27 cellular contexts compared by ENCODE assay signal in genomic region chr5:92874790-92875189, GRCh38.
A peak's percentile ranks its signal among the peaks of the same experiment; 100 is the strongest.
DNase-seq lines count a peak whose midpoint lies in the region; ATAC-seq, FAIRE-seq and TF ChIP-seq lines count a peak whose summit lies in the region.
"Had no signal": no experiment of that assay in that cellular context is flagged by ENCODE, and none has a peak within 500 bp of the region (broad histone marks: within the 10 kb centered on the region; RNA-seq: fewer than 3 reads in every experiment).

No MANE protein-coding gene starts in this region.

- no peaks in the 10 kb centered on the region for H3K9me2 ChIP-seq in HCT116 (ENCODE audit: insufficient read depth)

- intact Hi-C loops in HCT116 (cut with micrococcal nuclease) = no loop called here

- no peaks in the 10 kb centered on the region for H3K36me3 ChIP-seq in HCT116 (ENCODE audit: control insufficient read depth in 1 of 2, insufficient read depth in 2 of 2, low read length in 2 of 2)
- H3K36me3 ChIP-seq: BE2C; BLaER1 treated with 17β-estradiol and CSF1 and Interleukin-3, amounts not matched to agents 10 nM and 100 nM had no signal

- no peak overlapping the region for H3K9ac ChIP-seq in HCT116 (ENCODE audit: low read length)
- H3K9ac ChIP-seq: BLaER1 treated with 17β-estradiol and CSF1 and Interleukin-3, amounts not matched to agents 10 nM and 100 nM; GM23248 had no signal

- CTCF ChIA-PET in HCT116 (lab: Charles Lee) = no interaction called here

- BruUV-seq in HCT116 (replicated peaks; lab: Mats Ljungman, UMichigan) = no TSS peak

- no peaks in the 10 kb centered on the region for H3K27me3 ChIP-seq in HCT116 (ENCODE audit: insufficient read depth, low read length)
- H3K27me3 ChIP-seq: BE2C; BLaER1 treated with 17β-estradiol and CSF1 and Interleukin-3, amounts not matched to agents 10 nM and 100 nM had no signal

- TF ChIP-seq POLR2A in HCT116 (IDR thresholded peaks at IDR 0.05; ENCODE audit: borderline replicate concordance, extremely low read depth, insufficient read depth, insufficient read length) = no peak

- no peak overlapping the region for H3K27ac ChIP-seq in HCT116 (ENCODE audit: low read depth, low read length)
- H3K27ac ChIP-seq: 22Rv1; A549; BLaER1 treated with 17β-estradiol and CSF1 and Interleukin-3, amounts not matched to agents 10 nM and 100 nM; GM23248 had no signal

- no peaks in the 10 kb centered on the region for H3K79me2 ChIP-seq in HCT116 (ENCODE audit: insufficient read depth, low read length)

- POLR2A ChIA-PET in HCT116 (lab: Charles Lee) = no interaction called here

- TF ChIP-seq CTCF in HCT116 (IDR thresholded peaks at IDR 0.05 in 2 of 3, conservative IDR thresholded peaks at IDR 0.05 in 1 of 3; ENCODE audit: borderline replicate concordance in 1 of 3, insufficient read depth in 1 of 3, low read depth in 2 of 3, low read length in 2 of 3) = no peak

- RAD21 ChIA-PET in HCT116 (lab: Charles Lee; ENCODE audit: low non-redundant PET in 1 of 2, low total read pairs in 2 of 2, uncharacterized antibody in 2 of 2, unreplicated experiment in 2 of 2) = no interaction called here

- no peaks in the 10 kb centered on the region for H3K4me1 ChIP-seq in HCT116 (ENCODE audit: control insufficient read depth in 1 of 2, insufficient read depth in 2 of 2, low read length in 2 of 2)
- H3K4me1 ChIP-seq: A549; BE2C; BLaER1 treated with 17β-estradiol and CSF1 and Interleukin-3, amounts not matched to agents 10 nM and 100 nM had no signal

- no peak overlapping the region for H3K4me3 ChIP-seq in HCT116 (replicated peaks in 1 of 2; ENCODE audit: low read depth in 1 of 2, low read length in 2 of 2)
- H3K4me3 ChIP-seq: A549; BLaER1 treated with 17β-estradiol and CSF1 and Interleukin-3, amounts not matched to agents 10 nM and 100 nM; GM23248 had no signal

- no peak for FAIRE-seq in urothelium cell line (lab: Jason Lieb, UNC)
- FAIRE-seq: A549, GM12891, GM18507, GM19239, H1 had no signal

- peak; percentile 8 for DNase-seq in DMS 273 (lab: John Stamatoyannopoulos, UW; ENCODE audit: unreplicated experiment)
- DNase-seq in DMS 273 treated with DMSO at 0.1 percent for 48 hours (lab: John Stamatoyannopoulos, UW) = no peak
- DNase-seq in HCT116 (ENCODE audit: low read depth, low spot score) = no peak
- peak; percentile 27 for DNase-seq in OCI-M1 (lab: John Stamatoyannopoulos, UW)
- DNase-seq in urothelium cell line (ENCODE audit: low spot score) = no peak
- no peak for DNase-seq in activated T-cell treated with anti-CD3 and anti-CD28 coated beads, Interleukin-2, amount 50 U/mL, for 4 hours
- DNase-seq: ACHN; AML-193; BE2C; Calu3; CD4-positive, alpha-beta memory T cell; COR-L47; DMS79; EL; GF-D8; GM23248; H7; HCEC 1CT; HFFc6 had no signal

- H4K20me1 ChIP-seq in HCT116 (ENCODE audit: insufficient read depth) = no peaks in the 10 kb centered on the region
- H4K20me1 ChIP-seq: BLaER1 treated with 17β-estradiol and CSF1 and Interleukin-3, amounts not matched to agents 10 nM and 100 nM had no signal

- no peak overlapping the region for H3K4me3 Mint-ChIP-seq in activated T-cell treated with anti-CD3 and anti-CD28 coated beads, Interleukin-2, amount 50 U/mL, for 4 hours
- H3K4me3 Mint-ChIP-seq: CD4-positive, alpha-beta memory T cell; HFFc6 had no signal

- ATAC-seq in HCT116 = no peak
- no peak for ATAC-seq in activated T-cell treated with anti-CD3 and anti-CD28 coated beads, Interleukin-2, amount 50 U/mL, for 4 hours
- ATAC-seq in GM19035 (IDR thresholded peaks at IDR 0.05; ENCODE audit: unreplicated experiment) = no peak
- ATAC-seq: A549 had no signal

- no peaks in the 10 kb centered on the region for H3K4me1 Mint-ChIP-seq in activated T-cell treated with anti-CD3 and anti-CD28 coated beads, Interleukin-2, amount 50 U/mL, for 4 hours (ENCODE audit: low read depth)
- H3K4me1 Mint-ChIP-seq: CD4-positive, alpha-beta memory T cell had no signal

- no peaks in the 10 kb centered on the region for H3K36me3 Mint-ChIP-seq in activated T-cell treated with anti-CD3 and anti-CD28 coated beads, Interleukin-2, amount 50 U/mL, for 4 hours (ENCODE audit: insufficient read depth)
- H3K36me3 Mint-ChIP-seq: CD4-positive, alpha-beta memory T cell had no signal

- no peak overlapping the region for H2AFZ ChIP-seq in HCT116 (ENCODE audit: low read depth, low read length, poor library complexity, severe bottlenecking)
- H2AFZ ChIP-seq: GM23248 had no signal

- no peak overlapping the region for H3K4me2 ChIP-seq in HCT116 (ENCODE audit: low read length)
- H3K4me2 ChIP-seq: A549; BLaER1 treated with 17β-estradiol and CSF1 and Interleukin-3, amounts not matched to agents 10 nM and 100 nM had no signal

- H3K27me3 Mint-ChIP-seq in activated T-cell treated with anti-CD3 and anti-CD28 coated beads, Interleukin-2, amount 50 U/mL, for 4 hours (ENCODE audit: low read depth) = no peaks in the 10 kb centered on the region
- H3K27me3 Mint-ChIP-seq: CD4-positive, alpha-beta memory T cell had no signal

- H3K9me3 Mint-ChIP-seq in activated T-cell treated with anti-CD3 and anti-CD28 coated beads, Interleukin-2, amount 50 U/mL, for 4 hours = peaks cover 19% of the 10 kb centered on the region

- H3K9me3 ChIP-seq in HCT116 (ENCODE audit: control insufficient read depth in 1 of 2, insufficient read depth in 1 of 2, low read depth in 1 of 2, low read length in 2 of 2) = peaks cover 0 to 2% of the 10 kb centered on the region in 2 experiments; a peak in 2 of 4 replicates
- H3K9me3 ChIP-seq: BE2C had no signal

- no peak for TF ChIP-seq RAD21 in HCT116 (IDR thresholded peaks at IDR 0.05; ENCODE audit: low read depth)

TF ChIP-seq in HCT116, 20 proteins besides CTCF, POLR2A, EP300 and RAD21:
- TF ChIP-seq CEBPB (IDR thresholded peaks at IDR 0.05; ENCODE audit: low read depth) (no peak), CBX3 (IDR thresholded peaks at IDR 0.05; ENCODE audit: low read depth) (0 out of 2 replicates have a peak, but pooled peaks have one; percentile 31)

Comparison
In these comparisons a context has a peak if more than half of its experiments do, and no peak if none do; other contexts are left out.
1. DNase-seq: peak in DMS 273 (single experiment) and OCI-M1 (single experiment); none in DMS 273 treated with DMSO at 0.1 percent for 48 hours (single experiment), HCT116 (single experiment), urothelium cell line (single experiment) and activated T-cell treated with anti-CD3 and anti-CD28 coated beads, Interleukin-2, amount 50 U/mL, for 4 hours (single experiment).